20 cellular contexts compared by ENCODE assay signal in the genomic region with DNA sequence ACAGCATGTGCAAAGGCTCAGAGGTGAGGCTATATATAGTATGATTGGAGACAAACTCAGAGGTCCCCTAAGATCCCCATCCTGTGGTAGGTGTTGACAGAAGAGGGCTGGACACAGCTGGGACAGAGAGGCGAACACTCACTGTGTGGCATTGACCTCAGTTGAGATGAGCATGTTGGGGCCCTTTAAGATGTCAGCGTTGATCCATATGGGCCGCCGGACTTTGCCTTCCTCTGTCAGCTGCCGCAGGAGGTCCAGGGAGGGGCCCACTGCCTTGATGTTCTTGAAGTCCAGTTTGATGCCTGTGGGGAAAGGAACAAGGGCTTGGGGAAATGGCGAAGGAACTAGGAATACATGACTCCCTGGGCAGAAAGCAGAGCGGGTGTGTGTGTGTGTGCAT. TPM values are rescaled to one million over a fixed set of nuclear protein-coding genes. Genes with fewer than 3 reads are reported as not detected.
"Had no signal": no experiment of that assay in that cellular context is flagged by ENCODE, and none has a peak within 500 bp of the region (broad histone marks: within the 10 kb centered on the region; RNA-seq: fewer than 3 reads in every experiment).

No MANE protein-coding gene starts in this region.

- ATAC-seq: activated T-helper 17 cell treated with anti-CD3 and anti-CD28 coated beads, Interleukin-2, amount 50 U/mL, for 72 hours; stimulated activated naive CD8-positive, alpha-beta T cell treated with anti-CD3 and anti-CD28 coated beads, Interleukin-15, Interleukin-2, amounts not matched to agents 100 U/mL and 50 U/mL, for 24 hours had no signal

- H3K27ac ChIP-seq: adrenal gland, esophagus muscularis mucosa had no signal

- H3K27me3 ChIP-seq: adrenal gland, esophagus muscularis mucosa had no signal

- FAIRE-seq: astrocyte, frontal cortex had no signal

- H3K4me3 ChIP-seq: adrenal gland, esophagus muscularis mucosa had no signal

- H3K36me3 ChIP-seq: adrenal gland had no signal

- DNase-seq: activated naive CD4-positive, alpha-beta T cell; activated T-cell treated with anti-CD3 and anti-CD28 coated beads, Interleukin-2, amount 50 U/mL, for 24 hours; adrenal gland; central memory CD4-positive, alpha-beta T cell; effector memory CD4-positive, alpha-beta T cell; glutamatergic neuron; hippocampal formation; midbrain; nephron progenitor cell; nucleus accumbens; stimulated activated CD4-positive, alpha-beta T cell treated with anti-CD3 and anti-CD28 coated beads, Interleukin-4, amount 100 ng/mL, for 24 hours; stimulated activated naive CD8-positive, alpha-beta T cell treated with anti-CD3 and anti-CD28 coated beads, Interleukin-15, Interleukin-2, amounts not matched to agents 100 U/mL and 50 U/mL, for 24 hours; T1000 had no signal

- H3K9me3 ChIP-seq: adrenal gland, esophagus muscularis mucosa had no signal

RNA-seq across cellular contexts. Expression of a gene that starts 8.8 kb away (rescaled TPM):
- total RNA-seq: activated T-helper 17 cell treated with anti-CD3 and anti-CD28 coated beads, Interleukin-2, amount 50 U/mL, for 72 hours; astrocyte; dermis microvascular lymphatic vessel endothelial cell; esophagus muscularis mucosa; frontal cortex; renal cortical epithelial cell; ureter had no signal

RNA-seq across cellular contexts. Expression of a gene that starts 27.0 kb away (rescaled TPM):
- total RNA-seq: astrocyte, renal cortical epithelial cell had no signal
